ENCODE assay signal across 8 cellular contexts in the genomic region with DNA sequence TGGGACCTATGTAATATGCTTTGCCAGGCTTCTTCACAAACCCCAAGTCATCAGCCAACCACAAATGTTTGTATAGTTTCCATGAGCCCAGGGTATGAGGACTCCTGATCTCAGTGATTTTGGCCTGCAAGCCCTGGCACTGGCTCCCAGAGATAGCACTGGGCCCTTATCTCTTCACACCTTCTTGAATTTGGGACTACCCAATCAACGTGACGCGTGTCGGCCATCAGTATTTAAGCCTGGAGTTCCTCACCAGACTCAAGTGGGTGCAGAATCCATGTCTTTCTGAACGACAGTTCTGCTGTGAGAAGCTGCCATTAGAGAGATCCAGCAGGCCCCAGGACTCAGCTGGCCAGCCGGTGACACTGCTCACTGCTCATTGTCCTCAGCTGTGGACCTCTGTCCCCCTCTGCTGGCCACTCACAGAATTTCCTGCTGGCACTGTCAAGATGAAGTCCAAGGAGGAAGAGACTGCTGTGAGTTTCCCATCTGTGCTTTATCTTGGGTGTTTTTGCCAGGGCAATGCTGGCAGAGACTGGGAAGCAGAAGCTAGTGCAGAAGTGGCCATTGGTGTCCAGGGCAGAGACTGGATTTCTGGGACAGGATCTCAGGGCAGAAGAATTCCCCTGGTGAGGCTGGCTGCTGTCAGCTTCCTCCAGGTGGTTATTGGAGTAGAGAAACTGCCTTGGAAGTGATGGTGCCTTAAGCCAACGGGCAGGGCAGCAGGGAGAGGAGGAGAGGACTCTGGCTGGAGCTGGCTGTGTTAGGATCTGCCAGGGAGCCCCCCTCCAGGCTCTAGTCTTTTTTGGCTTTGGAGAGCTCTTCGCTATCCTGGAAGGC. TPM values are rescaled to one million over a fixed set of nuclear protein-coding genes. Genes with fewer than 3 reads are reported as not detected.
DNase-seq lines count a peak whose midpoint lies in the region; ATAC-seq and TF ChIP-seq lines count a peak whose summit lies in the region.

No MANE protein-coding gene starts in this region.

- no peaks in the 10 kb centered on the region for H3K9me3 Mint-ChIP-seq in CD8-positive, alpha-beta memory T cell
- no peaks in the 10 kb centered on the region for H3K9me3 Mint-ChIP-seq in HFFc6

- TF ChIP-seq CTCF in HFFc6 (IDR thresholded peaks at IDR 0.05) (peak; percentile 98), VCaP (conservative IDR thresholded peaks at IDR 0.05) (peak; percentile 97)

- POLR2A ChIA-PET in CD8-positive, alpha-beta memory T cell (lab: Charles Lee), result no interaction called here

- H3K9me3 ChIP-seq in CD8-positive, alpha-beta memory T cell (ENCODE audit: low read length), result no peaks in the 10 kb centered on the region

- CTCF ChIA-PET in CD8-positive, alpha-beta memory T cell (lab: Charles Lee), result interaction anchor here (0.7 to 37.5 kb wide), 34 partner anchors 9 to 369 kb away, joined by 3 to 1351 read pairs (median 5); a partner anchor contains a TSS

- no peaks in the 10 kb centered on the region for H3K4me1 ChIP-seq in CD8-positive, alpha-beta memory T cell (ENCODE audit: insufficient read depth, low read length)

- no peaks in the 10 kb centered on the region for H3K36me3 Mint-ChIP-seq in CD8-positive, alpha-beta memory T cell
- no peaks in the 10 kb centered on the region for H3K36me3 Mint-ChIP-seq in HFFc6 (ENCODE audit: low read depth)

- no peak overlapping the region for H3K4me3 ChIP-seq in CD8-positive, alpha-beta memory T cell (ENCODE audit: low read length)

- DNase-seq in CD8-positive, alpha-beta memory T cell, result peak; percentile 68 to 86 (median 71)
- DNase-seq in HFFc6 (peak; percentile 82), NCI-H2171 treated with DMSO at 0.1 percent for 48 hours (lab: John Stamatoyannopoulos, UW) (peak; percentile 82), T47D (ENCODE audit: low read depth in 1 of 2, low spot score in 1 of 2) (peak; percentile 91), inferior parietal cortex (ENCODE audit: extremely low spot score) (peak; percentile 98)
- DNase-seq in stimulated activated CD4-positive, alpha-beta T cell treated with anti-CD3 and anti-CD28 coated beads, Interleukin-12 subunit alpha, Interleukin-12 subunit beta, amount 100 ng/mL, for 48 hours (ENCODE audit: low read depth in 2 of 3, low spot score in 1 of 3), result peak; percentile 80 to 91 (median 82)

- H3K36me3 ChIP-seq in CD8-positive, alpha-beta memory T cell (ENCODE audit: insufficient read depth, low read length), result no peaks in the 10 kb centered on the region

- no peak overlapping the region for H3K27ac ChIP-seq in CD8-positive, alpha-beta memory T cell (ENCODE audit: low read depth, low read length)
- no peak overlapping the region for H3K27ac ChIP-seq in VCaP

- H3K4me3 Mint-ChIP-seq in CD8-positive, alpha-beta memory T cell, result no peak overlapping the region
- H3K4me3 Mint-ChIP-seq in HFFc6, result no peak overlapping the region

- H3K4me1 Mint-ChIP-seq in CD8-positive, alpha-beta memory T cell, result peaks cover 0 to 2% (median 0%) of the 10 kb centered on the region in 3 donors
- peaks cover 48% of the 10 kb centered on the region for H3K4me1 Mint-ChIP-seq in HFFc6 (ENCODE audit: low read depth)

- no peak for ATAC-seq in HG03521 (IDR thresholded peaks at IDR 0.05; ENCODE audit: unreplicated experiment)

- H3K27me3 Mint-ChIP-seq in CD8-positive, alpha-beta memory T cell, result no peaks in the 10 kb centered on the region
- H3K27me3 Mint-ChIP-seq in HFFc6 (ENCODE audit: insufficient read depth), result peaks cover 4% of the 10 kb centered on the region

- no peaks in the 10 kb centered on the region for H3K27me3 ChIP-seq in CD8-positive, alpha-beta memory T cell (ENCODE audit: insufficient read depth, low read length, poor library complexity, severe bottlenecking)

- H3K27ac Mint-ChIP-seq in CD8-positive, alpha-beta memory T cell, result peak overlapping the region in 1 of 8 donors; percentile 57
- H3K27ac Mint-ChIP-seq in HFFc6, result peak overlapping the region; percentile 20; the same call in 1 of the 2 replicates

- in situ Hi-C loops in T47D (cut with HindIII; ENCODE audit: low pct_unique_long_range_greater_than_20kb, low sequenced_read_pairs), result no loop called here

RNA-seq across cellular contexts. Expression of a gene that starts 28.4 kb away (rescaled TPM):
- 1 to 10 TPM; 7.1 to 8.4 TPM for total RNA-seq in CD8-positive, alpha-beta memory T cell
- polyA plus RNA-seq in CD8-positive, alpha-beta memory T cell, result 1.4 TPM
- 1 to 10 TPM; 3.4 to 4.2 (median 3.9) TPM for total RNA-seq in HFFc6 (2021; fragmentation: NEBNext Ultra II Directional; extraction: Animal tissue kit (Norgen Biotek cat#: 25700))

RNA-seq across cellular contexts. Expression of a gene that starts 44.7 kb away (rescaled TPM):
- 10 to 100 TPM; 12.9 to 13.4 TPM for total RNA-seq in CD8-positive, alpha-beta memory T cell
- polyA plus RNA-seq in CD8-positive, alpha-beta memory T cell, result 8.6 TPM
- 10 to 100 TPM; 13.1 to 17.5 (median 13.9) TPM for total RNA-seq in HFFc6 (2021; fragmentation: NEBNext Ultra II Directional; extraction: Animal tissue kit (Norgen Biotek cat#: 25700))
